Comparison of ENCODE assay signal across 7 cellular contexts in genomic region chr10:100968839-100969174, GRCh38. TPM values are rescaled to one million over a fixed set of nuclear protein-coding genes. Genes with fewer than 3 reads are reported as not detected.
DNase-seq lines count a peak whose midpoint lies in the region; FAIRE-seq and TF ChIP-seq lines count a peak whose summit lies in the region.
"Had no signal": no experiment of that assay in that cellular context is flagged by ENCODE, and none has a peak within 500 bp of the region (broad histone marks: within the 10 kb centered on the region; RNA-seq: fewer than 3 reads in every experiment).

No MANE protein-coding gene starts in this region.

- FAIRE-seq in HTR-8/SVneo (lab: Jason Lieb, UNC), result no peak

- no peak overlapping the region for H3K4me2 ChIP-seq in neural cell (ENCODE audit: low read length)

- no peaks in the 10 kb centered on the region for H4K20me1 ChIP-seq in neural cell (ENCODE audit: insufficient read depth)

- H3K9me3 ChIP-seq in neural cell (ENCODE audit: low read length), result no peaks in the 10 kb centered on the region

- H3K27ac ChIP-seq in brain microvascular endothelial cell (no peak overlapping the region), neural cell (ENCODE audit: low read length) (no peak overlapping the region)
- H3K27ac ChIP-seq: VCaP had no signal

- TF ChIP-seq CTCF in brain microvascular endothelial cell (IDR thresholded peaks at IDR 0.05; ENCODE audit: low read depth, low read length, missing control alignments) (no peak), neural cell (IDR thresholded peaks at IDR 0.05; ENCODE audit: poor library complexity, severe bottlenecking) (no peak)

- H3K9ac ChIP-seq in neural cell (ENCODE audit: low read length), result peak overlapping the region; percentile 57

- in situ Hi-C loops in brain microvascular endothelial cell (cut with HindIII; ENCODE audit: low pct_ligation_motif_present, low sequenced_read_pairs), result no loop called here

- H3F3A ChIP-seq in neural cell (ENCODE audit: insufficient read depth, low read length, poor library complexity, severe bottlenecking), result no peaks in the 10 kb centered on the region

- H2AFZ ChIP-seq in neural cell (ENCODE audit: low read depth, low read length), result peak overlapping the region; percentile 56

- no peaks in the 10 kb centered on the region for H3K79me2 ChIP-seq in neural cell (replicated peaks; ENCODE audit: insufficient read depth, low read length)

- H3K27me3 ChIP-seq in H7 (ENCODE audit: control insufficient read depth, insufficient read depth, low read length) (peaks cover 2% of the 10 kb centered on the region; the same call in 1 of the 2 replicates), brain microvascular endothelial cell (replicated peaks) (no peaks in the 10 kb centered on the region), neural cell (ENCODE audit: insufficient read depth, low read depth, low read length) (no peaks in the 10 kb centered on the region)

- H3K4me3 ChIP-seq in H7 (ENCODE audit: insufficient read depth, low read depth, low read length) (peak overlapping the region; percentile 75), brain microvascular endothelial cell (ENCODE audit: low read depth, low read length) (peak overlapping the region; percentile 62), neural cell (ENCODE audit: low read length) (peak overlapping the region; percentile 73)

- no peak for TF ChIP-seq RAD21 in neural cell (conservative IDR thresholded peaks at IDR 0.05)

- no peak for DNase-seq in H7
- no peak for DNase-seq in brain microvascular endothelial cell
- no peak for DNase-seq in HTR-8/SVneo (ENCODE audit: insufficient read length, low spot score)
- no peak for DNase-seq in hepatic stellate cell (ENCODE audit: low spot score)
- DNase-seq in Ammon's horn (ENCODE audit: low spot score), result no peak

- H3K36me3 ChIP-seq in H7 (replicated peaks; ENCODE audit: control insufficient read depth, insufficient read depth, low read length) (no peaks in the 10 kb centered on the region), brain microvascular endothelial cell (replicated peaks) (peaks cover 9% of the 10 kb centered on the region), neural cell (ENCODE audit: insufficient read depth, low read length) (no peaks in the 10 kb centered on the region)

- no peaks in the 10 kb centered on the region for H3K9me2 ChIP-seq in neural cell (ENCODE audit: insufficient read depth, low read length)

- TF ChIP-seq EP300 in neural cell (conservative IDR thresholded peaks at IDR 0.05; ENCODE audit: poor library complexity, severe bottlenecking), result no peak

TF ChIP-seq in neural cell, 6 proteins besides CTCF, POLR2A, EP300 and RAD21:
- no peak for TF ChIP-seq TAF1 (IDR thresholded peaks at IDR 0.05; ENCODE audit: low read depth)
- no peak for TF ChIP-seq EZH2 (IDR thresholded peaks at IDR 0.05; ENCODE audit: borderline replicate concordance, insufficient read depth, low read length, poor library complexity, severe bottlenecking)
- no peak for TF ChIP-seq REST (IDR thresholded peaks at IDR 0.05; ENCODE audit: borderline replicate concordance)
- no peak for TF ChIP-seq MXI1 (conservative IDR thresholded peaks at IDR 0.05; ENCODE audit: poor library complexity, severe bottlenecking)
- no peak for TF ChIP-seq SMC3 (conservative IDR thresholded peaks at IDR 0.05; ENCODE audit: poor library complexity)
- no peak for TF ChIP-seq POLR2AphosphoS5 (IDR thresholded peaks at IDR 0.05)

RNA-seq across cellular contexts. Expression of gene SEMA4G, which starts 0.5 kb away (rescaled TPM):
- 3.4 and 8.2 TPM in 2 replicates for total RNA-seq in H7 (2014; rRNA removed; shearing (Covaris generic))
- 1.7 TPM in 2 replicates for polyA plus RNA-seq in neural cell
- 2.4 and 3.2 TPM in 2 replicates for polyA minus RNA-seq in neural cell

RNA-seq across cellular contexts. Expression of gene MRPL43, which starts 18.5 kb away (rescaled TPM):
- 106 and 107 TPM in 2 replicates for total RNA-seq in H7 (2014; rRNA removed; shearing (Covaris generic))
- 121 and 122 TPM in 2 replicates for polyA plus RNA-seq in neural cell
- polyA minus RNA-seq in neural cell, result 44.9 and 47.7 TPM in 2 replicates

RNA-seq across cellular contexts. Expression of gene TWNK, which starts 18.5 kb away (rescaled TPM):
- total RNA-seq in H7 (2014; rRNA removed; shearing (Covaris generic)), result 16.0 and 19.2 TPM in 2 replicates
- 4.2 and 4.8 TPM in 2 replicates for polyA plus RNA-seq in neural cell
- 5.6 TPM in 2 replicates for polyA minus RNA-seq in neural cell

RNA-seq across cellular contexts. Expression of gene LZTS2, which starts 30.8 kb away (rescaled TPM):
- 107 and 108 TPM in 2 replicates for total RNA-seq in H7 (2014; rRNA removed; shearing (Covaris generic))
- 40.1 and 58.4 TPM in 2 replicates for polyA plus RNA-seq in neural cell
- polyA minus RNA-seq in neural cell, result 27.4 and 31.2 TPM in 2 replicates

RNA-seq across cellular contexts. Expression of gene SLF2, which starts 56.0 kb away (rescaled TPM):
- 11.1 and 16.3 TPM in 2 replicates for total RNA-seq in H7 (2014; rRNA removed; shearing (Covaris generic))
- polyA plus RNA-seq in neural cell, result 40.4 and 43.0 TPM in 2 replicates
- polyA minus RNA-seq in neural cell, result 89.6 and 99.9 TPM in 2 replicates
